In genomic region chr1:101025283-101025679, GRCh38 we compare ENCODE assay signal across 8 cellular contexts. TPM values are rescaled to one million over a fixed set of nuclear protein-coding genes. Genes with fewer than 3 reads are reported as not detected.
DNase-seq lines count a peak whose midpoint lies in the region; ATAC-seq, FAIRE-seq and TF ChIP-seq lines count a peak whose summit lies in the region.

No MANE protein-coding gene starts in this region.

- H3K27me3 Mint-ChIP-seq in CD14-positive monocyte (ENCODE audit: low read depth in 3 of 3), result no peaks in the 10 kb centered on the region
- H3K27me3 Mint-ChIP-seq in naive thymus-derived CD8-positive, alpha-beta T cell, result no peaks in the 10 kb centered on the region

- peak overlapping the region; percentile 90 for H3K9ac ChIP-seq in endothelial cell of umbilical vein (replicated peaks; ENCODE audit: extremely low read depth, insufficient read depth, low read length)

- no peak for FAIRE-seq in endothelial cell of umbilical vein (lab: Jason Lieb, UNC)

- H3K36me3 Mint-ChIP-seq in CD14-positive monocyte, result peaks cover 4 to 5% of the 10 kb centered on the region in 2 donors
- peaks cover 10 to 29% (median 29%) of the 10 kb centered on the region in 3 donors for H3K36me3 Mint-ChIP-seq in naive thymus-derived CD8-positive, alpha-beta T cell

- H3K9me3 ChIP-seq in WERI-Rb-1 (ENCODE audit: severe bottlenecking) (no peaks in the 10 kb centered on the region), endothelial cell of umbilical vein (replicated peaks; ENCODE audit: control insufficient read depth, insufficient read depth, low read length) (no peaks in the 10 kb centered on the region)

- H3K27ac Mint-ChIP-seq in CD14-positive monocyte, result peak overlapping the region; percentile 84 to 96 (median 94)
- H3K27ac Mint-ChIP-seq in naive thymus-derived CD8-positive, alpha-beta T cell, result peak overlapping the region; percentile 93 to 100 (median 98)

- CTCF ChIA-PET in endothelial cell of umbilical vein (lab: Charles Lee), result interaction anchor here (0.8 to 2.1 kb wide), 5 partner anchors 111 to 263 kb away, joined by 3 to 5 read pairs (median 4); no protein-coding TSS in a partner anchor

- intact Hi-C loops in CD14-positive monocyte (cut with micrococcal nuclease) (loop anchor here in 1 of 2 donors (10.0 kb wide), 1 partner anchor 220 kb away; no protein-coding TSS in a partner anchor), endothelial cell of umbilical vein (cut with micrococcal nuclease) (loop anchor here (1.0 to 5.0 kb wide), 4 partner anchors 103 to 332 kb away; no protein-coding TSS in a partner anchor)

- peaks cover 0 to 2% (median 0%) of the 10 kb centered on the region in 7 donors for H3K9me3 Mint-ChIP-seq in CD14-positive monocyte
- H3K9me3 Mint-ChIP-seq in naive thymus-derived CD8-positive, alpha-beta T cell, result no peaks in the 10 kb centered on the region

- H3K4me3 ChIP-seq in WERI-Rb-1 (ENCODE audit: low read depth, low read length) (peak overlapping the region; percentile 85), endothelial cell of umbilical vein (replicated peaks in 1 of 3; ENCODE audit: insufficient read depth in 1 of 3, low read depth in 1 of 3, low read length in 3 of 3) (peak overlapping the region; percentile 70 to 96 (median 76))

- H3K27ac ChIP-seq in WERI-Rb-1 (peak overlapping the region; percentile 89), endothelial cell of umbilical vein (ENCODE audit: insufficient read depth, low read depth, low read length) (peak overlapping the region; percentile 75)

- peaks cover 44% of the 10 kb centered on the region for H3K4me1 Mint-ChIP-seq in CD14-positive monocyte
- H3K4me1 Mint-ChIP-seq in naive thymus-derived CD8-positive, alpha-beta T cell, result peaks cover 30 to 87% (median 73%) of the 10 kb centered on the region in 4 donors

- H3K4me2 ChIP-seq in endothelial cell of umbilical vein (ENCODE audit: insufficient read depth, low read length), result peak overlapping the region; percentile 89

- ATAC-seq in GM19452 (IDR thresholded peaks at IDR 0.05; ENCODE audit: unreplicated experiment) (peak; percentile 24), HG03442 (IDR thresholded peaks at IDR 0.05; ENCODE audit: unreplicated experiment) (peak; percentile 26)
- peak; percentile 45 to 55 for ATAC-seq in naive thymus-derived CD8-positive, alpha-beta T cell

- H3K27me3 ChIP-seq in WERI-Rb-1 (ENCODE audit: insufficient read depth, low read depth, severe bottlenecking) (no peaks in the 10 kb centered on the region), endothelial cell of umbilical vein (ENCODE audit: control insufficient read depth in 2 of 2, insufficient read depth in 2 of 2, low read length in 2 of 2) (no peaks in the 10 kb centered on the region)

- TF ChIP-seq POLR2A in endothelial cell of umbilical vein (IDR thresholded peaks at IDR 0.05; ENCODE audit: low read depth, low read length), result no peak

- no peak for DNase-seq in CD14-positive monocyte (ENCODE audit: low spot score)
- DNase-seq in WERI-Rb-1, result no peak
- no peak for DNase-seq in endothelial cell of umbilical vein (ENCODE audit: low read depth, low spot score)
- DNase-seq in naive thymus-derived CD8-positive, alpha-beta T cell, result no peak
- DNase-seq in cortex of kidney (lab: John Stamatoyannopoulos, UW), result no peak
- DNase-seq in NCI-H2029 treated with DMSO at 0.1 percent for 48 hours (lab: John Stamatoyannopoulos, UW), result no peak

- no peaks in the 10 kb centered on the region for H3K9me1 ChIP-seq in endothelial cell of umbilical vein (replicated peaks; ENCODE audit: control insufficient read depth, extremely low read depth, insufficient read depth, low read length)

- BruUV-seq in endothelial cell of umbilical vein (replicated peaks; lab: Mats Ljungman, UMichigan), result TSS peak; percentile 87

- peak overlapping the region; percentile 95 to 99 for H3K4me3 Mint-ChIP-seq in CD14-positive monocyte
- H3K4me3 Mint-ChIP-seq in naive thymus-derived CD8-positive, alpha-beta T cell, result peak overlapping the region; percentile 87 to 99 (median 92)

- no peaks in the 10 kb centered on the region for H4K20me1 ChIP-seq in endothelial cell of umbilical vein (replicated peaks; ENCODE audit: control insufficient read depth, extremely low read depth, insufficient read depth, low read length)

- H3K36me3 ChIP-seq in WERI-Rb-1, result peaks cover 8% of the 10 kb centered on the region
- H3K36me3 ChIP-seq in endothelial cell of umbilical vein (ENCODE audit: control insufficient read depth in 2 of 2, extremely low read depth in 1 of 2, insufficient read depth in 2 of 2, low read length in 2 of 2), result peaks cover 0 to 2% of the 10 kb centered on the region in 2 experiments

- no peak for TF ChIP-seq CTCF in CD14-positive monocyte (IDR thresholded peaks at IDR 0.05)
- TF ChIP-seq CTCF in WERI-Rb-1 (IDR thresholded peaks at IDR 0.05; ENCODE audit: low read depth, low read length), result no peak
- no peak for TF ChIP-seq CTCF in endothelial cell of umbilical vein (IDR thresholded peaks at IDR 0.05; ENCODE audit: extremely low read depth in 1 of 2, insufficient read depth in 1 of 2, low read depth in 1 of 2, low read length in 2 of 2)

- POLR2A ChIA-PET in endothelial cell of umbilical vein (lab: Charles Lee), result no interaction called here
- POLR2A ChIA-PET in naive thymus-derived CD8-positive, alpha-beta T cell (lab: Charles Lee), result interaction anchor here (0.6 to 3.2 kb wide), 6 partner anchors 28 to 213 kb away, joined by 3 to 15 read pairs (median 4); partner anchors contain the start of gene S1PR1

- peaks cover 22% of the 10 kb centered on the region for H3K4me1 ChIP-seq in endothelial cell of umbilical vein (ENCODE audit: control insufficient read depth, extremely low read depth, insufficient read depth, low read length)

- dilution Hi-C loops in endothelial cell of umbilical vein (cut with MboI; ENCODE audit: extremely low pct_ligation_motif_present, low sequenced_read_pairs), result no loop called here

- H2AFZ ChIP-seq in endothelial cell of umbilical vein (ENCODE audit: low read depth, low read length), result peak overlapping the region; percentile 88

- peaks cover 29% of the 10 kb centered on the region for H3K79me2 ChIP-seq in endothelial cell of umbilical vein (ENCODE audit: control insufficient read depth, insufficient read depth, low read length)

TF ChIP-seq in endothelial cell of umbilical vein, 7 proteins besides CTCF, POLR2A, EP300 and RAD21:
- TF ChIP-seq MAX (IDR thresholded peaks at IDR 0.05; ENCODE audit: insufficient read depth, insufficient read length) (no peak), MYC (IDR thresholded peaks at IDR 0.05; ENCODE audit: low read depth, low read length) (no peak), FOS (IDR thresholded peaks at IDR 0.05; ENCODE audit: borderline replicate concordance, insufficient read depth, low read length) (no peak), GATA2 (IDR thresholded peaks at IDR 0.05; ENCODE audit: insufficient read depth, insufficient read length, low read depth, low read length) (no peak), EZH2 (IDR thresholded peaks at IDR 0.05; ENCODE audit: borderline replicate concordance, low read depth, low read length, severe bottlenecking) (no peak), POLR2AphosphoS5 (IDR thresholded peaks at IDR 0.05; ENCODE audit: insufficient read depth, low read depth, low read length) (no peak), JUN (IDR thresholded peaks at IDR 0.05; ENCODE audit: borderline replicate concordance, insufficient read depth, insufficient read length, low read depth) (no peak)

RNA-seq across cellular contexts. Expression of gene DPH5, which starts 0.3 kb away (rescaled TPM):
- polyA plus RNA-seq in CD14-positive monocyte (10 to 100 TPM; 12.0 to 14.3 TPM), endothelial cell of umbilical vein (34.7 and 43.6 TPM in 2 replicates)
- 31.3 and 37.2 TPM in 2 replicates for total RNA-seq in endothelial cell of umbilical vein
- 41.3 and 42.2 TPM in 2 replicates for polyA plus RNA-seq in endothelial cell of umbilical vein (2011; cell fraction: cytosol; rRNA removed)
- 21.3 and 23.6 TPM in 2 replicates for polyA plus RNA-seq in endothelial cell of umbilical vein (2011; cell fraction: nucleus; rRNA removed)
- 32.9 and 40.9 TPM in 2 replicates for polyA plus RNA-seq in endothelial cell of umbilical vein (2012)
- 15.9 and 22.7 TPM in 2 replicates for polyA minus RNA-seq in endothelial cell of umbilical vein
- 10.5 TPM for polyA minus RNA-seq in endothelial cell of umbilical vein (2011; cell fraction: cytosol; rRNA and poly(A)+ RNA removed)
- 6.2 and 10.5 TPM in 2 replicates for polyA minus RNA-seq in endothelial cell of umbilical vein (2011; cell fraction: nucleus; rRNA and poly(A)+ RNA removed)
- total RNA-seq in naive thymus-derived CD8-positive, alpha-beta T cell, result 10 to 100 TPM; 60.5 to 64.7 TPM
- polyA plus RNA-seq in naive thymus-derived CD8-positive, alpha-beta T cell, result 10 to 100 TPM; 41.8 to 62.4 (median 59.9) TPM
